8 cellular contexts compared by ENCODE assay signal in the genomic region with DNA sequence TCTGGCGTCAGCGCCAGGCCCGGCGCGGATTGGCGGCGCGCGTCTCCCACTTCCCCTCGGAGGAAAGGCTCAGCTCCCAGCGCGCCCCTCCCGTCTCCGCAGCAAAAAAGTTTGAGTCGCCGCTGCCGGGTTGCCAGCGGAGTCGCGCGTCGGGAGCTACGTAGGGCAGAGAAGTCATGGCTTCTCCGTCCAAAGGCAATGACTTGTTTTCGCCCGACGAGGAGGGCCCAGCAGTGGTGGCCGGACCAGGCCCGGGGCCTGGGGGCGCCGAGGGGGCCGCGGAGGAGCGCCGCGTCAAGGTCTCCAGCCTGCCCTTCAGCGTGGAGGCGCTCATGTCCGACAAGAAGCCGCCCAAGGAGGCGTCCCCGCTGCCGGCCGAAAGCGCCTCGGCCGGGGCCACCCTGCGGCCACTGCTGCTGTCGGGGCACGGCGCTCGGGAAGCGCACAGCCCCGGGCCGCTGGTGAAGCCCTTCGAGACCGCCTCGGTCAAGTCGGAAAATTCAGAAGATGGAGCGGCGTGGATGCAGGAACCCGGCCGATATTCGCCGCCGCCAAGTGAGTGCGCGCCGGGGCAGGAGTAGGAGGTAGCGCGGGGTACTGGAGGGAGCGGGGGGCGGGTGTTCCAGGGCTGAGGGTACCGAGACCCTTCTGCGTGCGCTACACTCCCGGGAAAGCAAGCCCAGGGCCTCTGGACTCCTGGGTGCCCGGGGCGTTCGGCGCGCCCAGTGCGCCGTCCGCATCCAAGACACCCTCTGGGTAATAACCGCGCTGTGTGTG. TPM values are rescaled to one million over a fixed set of nuclear protein-coding genes. Genes with fewer than 3 reads are reported as not detected.
DNase-seq lines count a peak whose midpoint lies in the region; ATAC-seq and TF ChIP-seq lines count a peak whose summit lies in the region.

A gene (plus strand): TSS at position 99 of the 777 bp plus-strand sequence. CDS start 78 bp downstream, at position 177.

- WGBS in testis, 2 donors, result 0 to 2% methylated on average over 6 to 75 of the region's 87 CpGs

- H3K27ac ChIP-seq in testis, result peak within 1 kb of the TSS; percentile 71 to 79

- peaks cover 73% of the 10 kb centered on the region for H3K27me3 Mint-ChIP-seq in activated T-helper 17 cell treated with anti-CD3 and anti-CD28 coated beads, Interleukin-2, amount 50 U/mL, for 72 hours
- peaks cover 55 to 83% of the 10 kb centered on the region in 2 donors for H3K27me3 Mint-ChIP-seq in natural killer cell (ENCODE audit: low read depth in 2 of 2)

- H3K27me3 ChIP-seq in testis, result no peaks in the 10 kb centered on the region

- TF ChIP-seq POLR2A in testis (IDR thresholded peaks at IDR 0.05), result peak; percentile 33

- no peaks in the 10 kb centered on the region for H3K9me3 Mint-ChIP-seq in activated T-helper 17 cell treated with anti-CD3 and anti-CD28 coated beads, Interleukin-2, amount 50 U/mL, for 72 hours
- no peaks in the 10 kb centered on the region for H3K9me3 Mint-ChIP-seq in natural killer cell

- H3K36me3 Mint-ChIP-seq in activated T-helper 17 cell treated with anti-CD3 and anti-CD28 coated beads, Interleukin-2, amount 50 U/mL, for 72 hours (ENCODE audit: low read depth), result peaks cover 6% of the 10 kb centered on the region
- peaks cover 10% of the 10 kb centered on the region for H3K36me3 Mint-ChIP-seq in natural killer cell

- intact Hi-C loops in natural killer cell (cut with micrococcal nuclease), result no loop called here
- intact Hi-C loops in testis (cut with DNase I; ENCODE audit: low total_unique reads), result no loop called here

- peaks cover 8% of the 10 kb centered on the region for H3K4me1 Mint-ChIP-seq in activated T-helper 17 cell treated with anti-CD3 and anti-CD28 coated beads, Interleukin-2, amount 50 U/mL, for 72 hours
- H3K4me1 Mint-ChIP-seq in natural killer cell, result peaks cover 7 to 9% of the 10 kb centered on the region in 2 donors

- DNase-seq in AG08396 (ENCODE audit: low spot score) (peak; percentile 98), LoVo (ENCODE audit: low spot score) (peak; percentile 97), foreskin fibroblast (peak; percentile 75 to 89), natural killer cell (no peak), testis (peak; percentile 94), GM10266 (ENCODE audit: extremely low spot score) (no peak)

- no peaks in the 10 kb centered on the region for H3K36me3 ChIP-seq in testis (ENCODE audit: low read depth, missing control alignments)

- H3K4me3 Mint-ChIP-seq in activated T-helper 17 cell treated with anti-CD3 and anti-CD28 coated beads, Interleukin-2, amount 50 U/mL, for 72 hours, result peak within 1 kb of the TSS; percentile 68
- peak within 1 kb of the TSS; percentile 84 for H3K4me3 Mint-ChIP-seq in natural killer cell

- peak; percentile 80 for ATAC-seq in activated T-helper 17 cell treated with anti-CD3 and anti-CD28 coated beads, Interleukin-2, amount 50 U/mL, for 72 hours (replicated peaks)
- ATAC-seq in natural killer cell (peak; percentile 40 to 63 (median 51)), HG03439 (IDR thresholded peaks at IDR 0.05; ENCODE audit: unreplicated experiment) (no peak)

- H3K4me3 ChIP-seq in foreskin fibroblast (ENCODE audit: low read depth in 1 of 2, low read length in 2 of 2) (peak within 1 kb of the TSS; percentile 62 to 74), testis (peak within 1 kb of the TSS; percentile 68 to 70)

- no peak for TF ChIP-seq CTCF in foreskin fibroblast (IDR thresholded peaks at IDR 0.05; ENCODE audit: low read depth, low read length)
- no peak for TF ChIP-seq CTCF in natural killer cell (IDR thresholded peaks at IDR 0.05)
- no peak for TF ChIP-seq CTCF in testis (IDR thresholded peaks at IDR 0.05)
- TF ChIP-seq CTCF in GM10266 (IDR thresholded peaks at IDR 0.05; ENCODE audit: control insufficient read depth, insufficient read depth, low read depth, missing control alignments), result no peak

- peaks cover 4% of the 10 kb centered on the region for H3K4me1 ChIP-seq in testis

- no peak within 1 kb of the TSS for H3K27ac Mint-ChIP-seq in activated T-helper 17 cell treated with anti-CD3 and anti-CD28 coated beads, Interleukin-2, amount 50 U/mL, for 72 hours
- no peak within 1 kb of the TSS for H3K27ac Mint-ChIP-seq in natural killer cell

- H3K9me3 ChIP-seq in testis, result no peaks in the 10 kb centered on the region

RNA-seq across cellular contexts. Expression of the gene that starts here (rescaled TPM):
- not detected for total RNA-seq in activated T-helper 17 cell treated with anti-CD3 and anti-CD28 coated beads, Interleukin-2, amount 50 U/mL, for 72 hours
- under 1 TPM in 1 of 3 donors, not detected in 2; 0.40 TPM for total RNA-seq in natural killer cell
- 10 to 100 TPM; 37.7 to 39.2 TPM for total RNA-seq in testis
- polyA plus RNA-seq in testis (ENCODE audit: insufficient read depth, low read depth, low replicate concordance), result 15.8 TPM

Comparison
In these comparisons a context has a peak if more than half of its experiments do, and no peak if none do; other contexts are left out.
1. RNA of the gene that starts here (total RNA-seq): 37.7 to 39.2 TPM in testis; not detected in activated T-helper 17 cell treated with anti-CD3 and anti-CD28 coated beads, Interleukin-2, amount 50 U/mL, for 72 hours and 0.40 TPM in natural killer cell; every median in the first group is over 10 times any median in the second.
2. Peak in ATAC-seq in activated T-helper 17 cell treated with anti-CD3 and anti-CD28 coated beads, Interleukin-2, amount 50 U/mL, for 72 hours; RNA of the gene not detected or under 1 TPM.
3. Peak in ATAC-seq in natural killer cell; RNA of the gene not detected or under 1 TPM.
4. DNase-seq: peak in AG08396 (single experiment), LoVo (single experiment), foreskin fibroblast (2 of 2) and testis (single experiment); none in natural killer cell (single experiment) and GM10266 (single experiment).